10 cellular contexts compared by ENCODE assay signal in the genomic region with DNA sequence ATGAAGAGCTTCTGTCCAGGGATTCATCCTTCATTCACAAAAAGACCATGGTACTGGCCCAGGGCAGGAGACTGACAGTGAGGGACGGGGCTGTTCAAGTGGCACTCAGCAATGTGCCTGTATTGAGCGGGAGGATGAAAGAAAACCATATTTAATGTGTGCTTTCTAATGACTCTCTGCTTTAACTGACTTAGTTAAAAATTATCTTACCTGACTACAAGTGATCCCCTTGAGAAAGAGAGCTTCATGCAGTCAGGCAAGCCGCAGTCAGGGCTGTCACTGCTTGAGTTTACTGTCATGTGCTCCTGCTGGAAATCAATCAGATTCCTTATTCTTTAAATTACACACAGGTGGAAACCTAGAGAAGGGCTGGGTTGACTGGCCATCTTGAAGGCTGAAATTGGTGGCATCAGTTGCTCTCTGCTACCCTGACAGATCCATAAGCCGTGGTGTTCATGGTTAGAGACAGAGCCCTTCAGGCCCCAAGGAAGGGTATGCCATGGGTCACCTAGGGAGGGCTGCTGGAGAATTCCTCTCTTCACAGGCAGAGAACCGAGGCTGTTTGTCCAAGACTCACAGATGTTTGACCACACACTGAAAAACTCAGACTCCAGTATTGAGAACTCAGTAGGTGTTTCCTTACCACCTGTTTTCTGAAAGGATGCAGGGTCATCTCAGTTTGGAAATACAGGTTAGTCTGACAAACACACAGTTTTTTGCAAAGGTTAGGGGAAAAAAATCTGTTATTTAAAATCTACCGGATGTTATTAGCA.
DNase-seq lines count a peak whose midpoint lies in the region; ATAC-seq and TF ChIP-seq lines count a peak whose summit lies in the region.
"Had no signal": no experiment of that assay in that cellular context is flagged by ENCODE, and none has a peak within 500 bp of the region (broad histone marks: within the 10 kb centered on the region; RNA-seq: fewer than 3 reads in every experiment).

No MANE protein-coding gene starts in this region.

- peaks cover 16% of the 10 kb centered on the region for H3K27me3 ChIP-seq in WERI-Rb-1 (ENCODE audit: insufficient read depth, low read depth, severe bottlenecking)
- H3K27me3 ChIP-seq: adrenal gland had no signal

- no peak overlapping the region for H3K4me3 ChIP-seq in WERI-Rb-1 (ENCODE audit: low read depth, low read length)
- H3K4me3 ChIP-seq: adrenal gland had no signal

- H3K4me1 Mint-ChIP-seq in naive B cell, result peaks cover 74 to 90% (median 89%) of the 10 kb centered on the region in 3 donors

- no peaks in the 10 kb centered on the region for H3K27me3 Mint-ChIP-seq in naive B cell

- H3K27ac ChIP-seq in WERI-Rb-1, result no peak overlapping the region
- H3K27ac ChIP-seq: adrenal gland had no signal

- ATAC-seq in GM18511 (IDR thresholded peaks at IDR 0.05; ENCODE audit: unreplicated experiment) (peak; percentile 46), HG02678 (IDR thresholded peaks at IDR 0.05; ENCODE audit: unreplicated experiment) (peak; percentile 37), naive B cell (ENCODE audit: low read depth in 2 of 2) (no peak)

- H3K27ac Mint-ChIP-seq in naive B cell, result peak overlapping the region; percentile 25 to 93 (median 60)

- H3K9me3 ChIP-seq in WERI-Rb-1 (ENCODE audit: severe bottlenecking), result no peaks in the 10 kb centered on the region
- H3K9me3 ChIP-seq: adrenal gland had no signal

- TF ChIP-seq CTCF in WERI-Rb-1 (IDR thresholded peaks at IDR 0.05; ENCODE audit: low read depth, low read length), result no peak

- no peaks in the 10 kb centered on the region for H3K36me3 Mint-ChIP-seq in naive B cell

- H3K4me3 Mint-ChIP-seq in naive B cell, result peak overlapping the region; percentile 5 to 74 (median 38)

- peak; percentile 49 for DNase-seq in NCI-H69 (lab: John Stamatoyannopoulos, UW)
- DNase-seq in naive B cell, result no peak
- no peak for DNase-seq in WERI-Rb-1
- no peak for DNase-seq in activated CD4-positive, alpha-beta T cell treated with anti-CD3 and anti-CD28 coated beads, Interleukin-2, amount 50 U/mL, for 48 hours
- DNase-seq in H4 (ENCODE audit: low spot score), result no peak
- no peak for DNase-seq in hippocampal formation (lab: John Stamatoyannopoulos, UW)
- DNase-seq: activated CD4-positive, CD25-positive, alpha-beta regulatory T cell; adrenal gland had no signal

- no peaks in the 10 kb centered on the region for H3K36me3 ChIP-seq in WERI-Rb-1
- H3K36me3 ChIP-seq: adrenal gland had no signal

- peaks cover 0 to 2% (median 0%) of the 10 kb centered on the region in 7 donors for H3K9me3 Mint-ChIP-seq in naive B cell

Comparison
In these comparisons a context has a peak if more than half of its experiments do, and no peak if none do; other contexts are left out.
1. ATAC-seq: peak in GM18511 (single experiment) and HG02678 (single experiment); none in naive B cell (0 of 2).